In genomic region chr5:180593446-180594206, GRCh38 we compare ENCODE assay signal across 15 cellular contexts. TPM values are rescaled to one million over a fixed set of nuclear protein-coding genes. Genes with fewer than 3 reads are reported as not detected.
DNase-seq lines count a peak whose midpoint lies in the region; ATAC-seq and TF ChIP-seq lines count a peak whose summit lies in the region.
"Had no signal": no experiment of that assay in that cellular context is flagged by ENCODE, and none has a peak within 500 bp of the region (broad histone marks: within the 10 kb centered on the region; RNA-seq: fewer than 3 reads in every experiment).

No MANE protein-coding gene starts in this region.

- no peaks in the 10 kb centered on the region for H3K79me2 ChIP-seq in trophoblast cell (ENCODE audit: control insufficient read depth, insufficient read depth, low read length, poor library complexity)

- H3K36me3 ChIP-seq in trophoblast cell (ENCODE audit: control insufficient read depth in 1 of 2, insufficient read depth in 2 of 2, low read length in 2 of 2) (no peaks in the 10 kb centered on the region), aorta (ENCODE audit: control insufficient read depth in 1 of 2, insufficient read depth in 2 of 2, low read length in 1 of 2) (no peaks in the 10 kb centered on the region)
- H3K36me3 ChIP-seq: BLaER1 treated with 17β-estradiol and CSF1 and Interleukin-3, amounts not matched to agents 10 nM and 100 nM; SJSA1 had no signal

- H3K79me1 ChIP-seq in trophoblast cell (ENCODE audit: low read length) = no peaks in the 10 kb centered on the region

- H3K27ac ChIP-seq in C4-2B (peak overlapping the region; percentile 96; the same call in 1 of the 2 replicates), trophoblast cell (ENCODE audit: low read depth, low read length) (no peak overlapping the region), aorta (ENCODE audit: low read depth in 1 of 2, low read length in 2 of 2) (no peak overlapping the region)
- H3K27ac ChIP-seq: BLaER1 treated with 17β-estradiol and CSF1 and Interleukin-3, amounts not matched to agents 10 nM and 100 nM; SJSA1 had no signal

- no peak overlapping the region for H4K12ac ChIP-seq in trophoblast cell (ENCODE audit: low read depth, low read length)

- no peak overlapping the region for H3K4me2 ChIP-seq in trophoblast cell (ENCODE audit: low read length)
- H3K4me2 ChIP-seq: BLaER1 treated with 17β-estradiol and CSF1 and Interleukin-3, amounts not matched to agents 10 nM and 100 nM had no signal

- in situ Hi-C loops in GM13976 (cut with MboI; ENCODE audit: low sequenced_read_pairs, unreplicated experiment) = no loop called here

- no peak overlapping the region for H3K14ac ChIP-seq in trophoblast cell (ENCODE audit: low read length)

- no peak overlapping the region for H2BK5ac ChIP-seq in trophoblast cell (ENCODE audit: low read depth, low read length, poor library complexity)

- H3K4me1 ChIP-seq in trophoblast cell (ENCODE audit: control insufficient read depth in 1 of 2, insufficient read depth in 2 of 2, low read length in 2 of 2) (peaks cover 0 to 8% of the 10 kb centered on the region in 2 experiments), aorta (ENCODE audit: control insufficient read depth in 1 of 2, insufficient read depth in 2 of 2, low read length in 2 of 2) (no peaks in the 10 kb centered on the region)

- no peak for TF ChIP-seq CTCF in C4-2B (conservative IDR thresholded peaks at IDR 0.05)
- no peak for TF ChIP-seq CTCF in GM13976 (IDR thresholded peaks at IDR 0.05; ENCODE audit: borderline replicate concordance, control extremely low read depth, extremely low read depth, insufficient read depth, missing control alignments)

- no peak for ATAC-seq in GM21528 (IDR thresholded peaks at IDR 0.05; ENCODE audit: low FRiP score, unreplicated experiment)
- ATAC-seq in GM18873 (IDR thresholded peaks at IDR 0.05; ENCODE audit: low FRiP score, unreplicated experiment) = no peak
- ATAC-seq in aorta (ENCODE audit: low FRiP score) = no peak
- ATAC-seq: Panc1 had no signal

- no CpG with 5 or more reads among the region's 19 CpGs for WGBS in trophoblast cell (ENCODE audit: extremely low coverage, insufficient coverage, insufficient read length)
- WGBS in aorta, 2 donors = 90 to 92% methylated on average over 18 to 19 of the region's 19 CpGs

- no peak overlapping the region for H3K4ac ChIP-seq in trophoblast cell (ENCODE audit: low read depth, low read length)

- H3K9me3 ChIP-seq in trophoblast cell (ENCODE audit: insufficient read depth, low read depth, low read length) (peaks cover 2% of the 10 kb centered on the region), aorta (ENCODE audit: control insufficient read depth, low read length) (no peaks in the 10 kb centered on the region)
- H3K9me3 ChIP-seq: BLaER1 treated with 17β-estradiol and CSF1 and Interleukin-3, amounts not matched to agents 10 nM and 100 nM; SJSA1 had no signal

- intact Hi-C loops in aorta (cut with DNase I) = no loop called here

- DNase-seq in GM13976 (ENCODE audit: low spot score) (peak; percentile 16), ecto neural progenitor cell (ENCODE audit: low spot score) (peak; percentile 36), trophoblast cell (no peak), aorta (no peak)
- DNase-seq: CD8-positive, alpha-beta memory T cell; H9; NCI-H1092 treated with DMSO at 0.1 percent for 48 hours; NCI-H2081 had no signal

- H2AK5ac ChIP-seq in trophoblast cell (ENCODE audit: low read length) = no peak overlapping the region

- H3K18ac ChIP-seq in trophoblast cell (ENCODE audit: low read length) = no peak overlapping the region

- H4K91ac ChIP-seq in trophoblast cell (ENCODE audit: low read depth, low read length) = no peak overlapping the region

- no peak overlapping the region for H4K8ac ChIP-seq in trophoblast cell (ENCODE audit: low read depth, low read length)

- no peak overlapping the region for H2AFZ ChIP-seq in trophoblast cell (ENCODE audit: insufficient read depth, low read length, poor library complexity)

- H3K23ac ChIP-seq in trophoblast cell (ENCODE audit: low read length) = no peak overlapping the region

- no peak overlapping the region for H3K9ac ChIP-seq in trophoblast cell (ENCODE audit: low read length)
- H3K9ac ChIP-seq: BLaER1 treated with 17β-estradiol and CSF1 and Interleukin-3, amounts not matched to agents 10 nM and 100 nM had no signal

- no peak overlapping the region for H2BK120ac ChIP-seq in trophoblast cell (ENCODE audit: insufficient read depth, low read length, poor library complexity)

- H2BK12ac ChIP-seq in trophoblast cell (ENCODE audit: low read length) = no peak overlapping the region

- H3K4me3 ChIP-seq in trophoblast cell (ENCODE audit: low read depth, low read length) (peak overlapping the region; percentile 10), aorta (ENCODE audit: low read length in 2 of 2) (no peak overlapping the region)
- H3K4me3 ChIP-seq: BLaER1 treated with 17β-estradiol and CSF1 and Interleukin-3, amounts not matched to agents 10 nM and 100 nM; SJSA1 had no signal

- H3K27me3 ChIP-seq in trophoblast cell (ENCODE audit: insufficient read depth, low read length) (peaks cover 20% of the 10 kb centered on the region), aorta (ENCODE audit: control insufficient read depth in 1 of 2, insufficient read depth in 2 of 2, low read length in 1 of 2) (no peaks in the 10 kb centered on the region)

RNA-seq across cellular contexts. Expression of gene SCGB3A1, which starts 2.3 kb away (rescaled TPM):
- polyA plus RNA-seq in trophoblast cell (2013) = not detected in 2 replicates
- total RNA-seq in aorta = not detected
- polyA plus RNA-seq in aorta = 1 to 10 TPM in 1 of 2 donors, not detected in 1; 2.0 TPM
- total RNA-seq: H9, NCI-H460, SJSA1 had no signal

RNA-seq across cellular contexts. Expression of gene FLT4, which starts 55.8 kb away (rescaled TPM):
- polyA plus RNA-seq in trophoblast cell (2013) = 0.54 and 0.57 TPM in 2 replicates
- total RNA-seq in aorta = 10 to 100 TPM; 13.7 to 22.1 TPM
- polyA plus RNA-seq in aorta = 1 to 10 TPM in 1 of 2 donors, under 1 TPM in 1; 0.13 to 1.6 TPM
- total RNA-seq: SJSA1 had no signal

Comparison
In these comparisons a context has a peak if more than half of its experiments do, and no peak if none do; other contexts are left out.
1. DNase-seq: peak in GM13976 (single experiment) and ecto neural progenitor cell (single experiment); none in trophoblast cell (0 of 2) and aorta (0 of 2).